ENCODE assay signal across 3 cellular contexts in the genomic region with DNA sequence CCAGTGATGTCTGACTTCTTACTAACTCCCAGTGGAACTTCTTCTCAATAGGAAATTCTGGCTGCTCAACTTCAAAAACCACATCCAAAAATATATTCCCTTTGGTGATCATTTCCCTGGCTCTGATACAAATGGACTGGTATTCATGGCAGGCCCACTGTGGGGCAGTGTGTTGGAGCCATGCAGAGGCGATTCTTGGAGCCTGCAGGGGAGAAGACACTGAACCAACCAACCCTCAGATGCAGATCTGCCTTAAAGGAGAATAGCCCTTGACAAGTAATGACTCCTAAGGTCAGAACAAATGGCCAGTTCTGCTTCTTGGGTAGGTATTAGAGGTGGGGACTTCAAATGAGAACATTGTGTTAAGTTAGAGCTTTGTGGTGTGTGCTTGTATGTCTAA.
TF ChIP-seq lines count a peak whose summit lies in the region.

No MANE protein-coding gene starts in this region.

TF ChIP-seq in A549, 52 proteins besides CTCF, POLR2A, EP300 and RAD21:
- TF ChIP-seq, protein P1, sequence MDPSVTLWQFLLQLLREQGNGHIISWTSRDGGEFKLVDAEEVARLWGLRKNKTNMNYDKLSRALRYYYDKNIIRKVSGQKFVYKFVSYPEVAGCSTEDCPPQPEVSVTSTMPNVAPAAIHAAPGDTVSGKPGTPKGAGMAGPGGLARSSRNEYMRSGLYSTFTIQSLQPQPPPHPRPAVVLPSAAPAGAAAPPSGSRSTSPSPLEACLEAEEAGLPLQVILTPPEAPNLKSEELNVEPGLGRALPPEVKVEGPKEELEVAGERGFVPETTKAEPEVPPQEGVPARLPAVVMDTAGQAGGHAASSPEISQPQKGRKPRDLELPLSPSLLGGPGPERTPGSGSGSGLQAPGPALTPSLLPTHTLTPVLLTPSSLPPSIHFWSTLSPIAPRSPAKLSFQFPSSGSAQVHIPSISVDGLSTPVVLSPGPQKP (IDR thresholded peaks at IDR 0.05; ENCODE audit: low read depth, low read length), result no peak
- TF ChIP-seq PHF8 (IDR thresholded peaks at IDR 0.05; ENCODE audit: borderline replicate concordance, low read depth) (no peak), JUNB (IDR thresholded peaks at IDR 0.05) (no peak), CHD2 (IDR thresholded peaks at IDR 0.05; ENCODE audit: low read length, partially characterized antibody) (no peak), ZNF302 (CRISPR knock-in tag; IDR thresholded peaks at IDR 0.05) (no peak)
TF ChIP-seq in A549: peak in this region for 0.

TF ChIP-seq in HCT116, 20 proteins besides CTCF, POLR2A, EP300 and RAD21:
- TF ChIP-seq, protein P2, sequence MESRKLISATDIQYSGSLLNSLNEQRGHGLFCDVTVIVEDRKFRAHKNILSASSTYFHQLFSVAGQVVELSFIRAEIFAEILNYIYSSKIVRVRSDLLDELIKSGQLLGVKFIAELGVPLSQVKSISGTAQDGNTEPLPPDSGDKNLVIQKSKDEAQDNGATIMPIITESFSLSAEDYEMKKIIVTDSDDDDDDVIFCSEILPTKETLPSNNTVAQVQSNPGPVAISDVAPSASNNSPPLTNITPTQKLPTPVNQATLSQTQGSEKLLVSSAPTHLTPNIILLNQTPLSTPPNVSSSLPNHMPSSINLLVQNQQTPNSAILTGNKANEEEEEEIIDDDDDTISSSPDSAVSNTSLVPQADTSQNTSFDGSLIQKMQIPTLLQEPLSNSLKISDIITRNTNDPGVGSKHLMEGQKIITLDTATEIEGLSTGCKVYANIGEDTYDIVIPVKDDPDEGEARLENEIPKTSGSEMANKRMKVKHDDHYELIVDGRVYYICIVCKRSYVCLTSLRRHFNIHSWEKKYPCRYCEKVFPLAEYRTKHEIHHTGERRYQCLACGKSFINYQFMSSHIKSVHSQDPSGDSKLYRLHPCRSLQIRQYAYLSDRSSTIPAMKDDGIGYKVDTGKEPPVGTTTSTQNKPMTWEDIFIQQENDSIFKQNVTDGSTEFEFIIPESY (IDR thresholded peaks at IDR 0.05; ENCODE audit: extremely low read depth, insufficient replicate concordance, low read length), result no peak
- TF ChIP-seq EGR1 (IDR thresholded peaks at IDR 0.05; ENCODE audit: low read depth), result no peak
- no peak for TF ChIP-seq CEBPB (IDR thresholded peaks at IDR 0.05; ENCODE audit: low read depth)
- TF ChIP-seq EZH2phosphoT487 (IDR thresholded peaks at IDR 0.05; ENCODE audit: borderline replicate concordance), result no peak
- TF ChIP-seq, protein P3, sequence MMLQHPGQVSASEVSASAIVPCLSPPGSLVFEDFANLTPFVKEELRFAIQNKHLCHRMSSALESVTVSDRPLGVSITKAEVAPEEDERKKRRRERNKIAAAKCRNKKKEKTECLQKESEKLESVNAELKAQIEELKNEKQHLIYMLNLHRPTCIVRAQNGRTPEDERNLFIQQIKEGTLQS (IDR thresholded peaks at IDR 0.05), result no peak
- TF ChIP-seq, protein P4, sequence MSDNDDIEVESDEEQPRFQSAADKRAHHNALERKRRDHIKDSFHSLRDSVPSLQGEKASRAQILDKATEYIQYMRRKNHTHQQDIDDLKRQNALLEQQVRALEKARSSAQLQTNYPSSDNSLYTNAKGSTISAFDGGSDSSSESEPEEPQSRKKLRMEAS (IDR thresholded peaks at IDR 0.05), result no peak
- no peak for TF ChIP-seq SRF (IDR thresholded peaks at IDR 0.05; ENCODE audit: low read depth)
- no peak for TF ChIP-seq ZNF274 (IDR thresholded peaks at IDR 0.05; ENCODE audit: low read depth, low read length)
- no peak for TF ChIP-seq ELF1 (IDR thresholded peaks at IDR 0.05; ENCODE audit: borderline replicate concordance, low read depth)

TF ChIP-seq in GM12891, 5 proteins besides CTCF, POLR2A, EP300 and RAD21:
- no peak for TF ChIP-seq POLR2AphosphoS5 (IDR thresholded peaks at IDR 0.05; ENCODE audit: low read depth, low read length)
- TF ChIP-seq TAF1 (IDR thresholded peaks at IDR 0.05; ENCODE audit: low read depth, low read length), result no peak
- TF ChIP-seq SPI1 (IDR thresholded peaks at IDR 0.05; ENCODE audit: low read depth, low read length), result no peak
- no peak for TF ChIP-seq PAX5 (IDR thresholded peaks at IDR 0.05; ENCODE audit: insufficient read depth, low read length, severe bottlenecking)
